Comparison of ENCODE assay signal across 9 cellular contexts in the genomic region with DNA sequence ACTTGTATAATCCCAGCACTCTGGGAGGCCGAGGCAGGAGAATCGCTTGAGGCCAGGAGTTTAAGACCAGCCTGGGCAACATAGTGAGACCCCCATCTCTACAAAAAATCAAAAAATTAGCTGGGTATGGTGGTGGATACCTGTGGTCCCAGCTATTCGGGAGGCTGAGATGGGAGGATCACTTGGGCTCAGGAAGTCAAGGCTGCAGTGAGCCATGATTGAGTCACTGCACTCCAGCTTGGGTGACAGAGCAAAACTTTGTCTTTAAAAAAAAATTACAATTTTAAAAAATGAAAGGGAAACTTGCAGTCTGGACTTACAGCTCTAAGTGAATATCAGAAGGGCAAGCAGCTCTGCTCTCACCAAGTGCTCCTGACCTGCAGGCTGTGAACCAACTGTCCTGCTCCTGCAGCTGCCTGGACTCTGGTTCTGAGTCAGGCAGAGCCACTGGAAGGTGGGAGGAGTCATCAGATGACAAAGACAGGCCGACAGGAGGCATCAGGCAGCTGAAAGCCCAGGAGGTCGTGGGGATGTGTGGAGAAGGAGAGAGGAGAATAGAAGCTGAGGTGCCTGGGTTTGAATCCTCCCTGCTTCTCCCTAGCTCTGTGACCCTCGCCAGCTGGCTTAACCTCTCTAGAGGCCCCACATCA. TPM values are rescaled to one million over a fixed set of nuclear protein-coding genes. Genes with fewer than 3 reads are reported as not detected.
DNase-seq lines count a peak whose midpoint lies in the region; ATAC-seq and TF ChIP-seq lines count a peak whose summit lies in the region.
"Had no signal": no experiment of that assay in that cellular context is flagged by ENCODE, and none has a peak within 500 bp of the region (broad histone marks: within the 10 kb centered on the region; RNA-seq: fewer than 3 reads in every experiment).

No MANE protein-coding gene starts in this region.

- H3K27ac Mint-ChIP-seq in activated T-helper 2 cell treated with anti-CD3 and anti-CD28 coated beads, Interferon-gamma antibody, Interleukin-2, Interleukin-4, amounts not matched to agents 10 μg/mL and 5 μg/mL and 100 μg/mL, durations not matched to agents 14 hours and 24 hours and 36 hours: peak overlapping the region; percentile 58

- H3K36me3 ChIP-seq in BE2C: no peaks in the 10 kb centered on the region
- H3K36me3 ChIP-seq in lower lobe of right lung: peaks cover 41% of the 10 kb centered on the region

- H3K9me3 Mint-ChIP-seq in activated T-helper 2 cell treated with anti-CD3 and anti-CD28 coated beads, Interferon-gamma antibody, Interleukin-2, Interleukin-4, amounts not matched to agents 10 μg/mL and 5 μg/mL and 100 μg/mL, durations not matched to agents 14 hours and 24 hours and 36 hours: no peaks in the 10 kb centered on the region

- no peaks in the 10 kb centered on the region for H3K4me1 Mint-ChIP-seq in activated T-helper 2 cell treated with anti-CD3 and anti-CD28 coated beads, Interferon-gamma antibody, Interleukin-2, Interleukin-4, amounts not matched to agents 10 μg/mL and 5 μg/mL and 100 μg/mL, durations not matched to agents 14 hours and 24 hours and 36 hours (ENCODE audit: low read depth)

- ATAC-seq in GM18873 (IDR thresholded peaks at IDR 0.05; ENCODE audit: low FRiP score, unreplicated experiment) (peak; percentile 63), HG03196 (IDR thresholded peaks at IDR 0.05; ENCODE audit: unreplicated experiment) (peak; percentile 38), lower lobe of right lung (no peak)

- H3K4me3 ChIP-seq in BE2C (ENCODE audit: low read depth, low read length) (no peak overlapping the region), lower lobe of right lung (no peak overlapping the region)

- H3K9me3 ChIP-seq in BE2C (no peaks in the 10 kb centered on the region), lower lobe of right lung (no peaks in the 10 kb centered on the region)

- no peaks in the 10 kb centered on the region for H3K27me3 ChIP-seq in BE2C
- no peaks in the 10 kb centered on the region for H3K27me3 ChIP-seq in lower lobe of right lung (ENCODE audit: low read depth)

- peaks cover 30% of the 10 kb centered on the region for H3K36me3 Mint-ChIP-seq in activated T-helper 2 cell treated with anti-CD3 and anti-CD28 coated beads, Interferon-gamma antibody, Interleukin-2, Interleukin-4, amounts not matched to agents 10 μg/mL and 5 μg/mL and 100 μg/mL, durations not matched to agents 14 hours and 24 hours and 36 hours (ENCODE audit: low read depth)

- intact Hi-C loops in activated T-helper 2 cell treated with anti-CD3 and anti-CD28 coated beads, Interferon-gamma antibody, Interleukin-2, Interleukin-4, amounts not matched to agents 10 μg/mL and 5 μg/mL and 100 μg/mL, durations not matched to agents 14 hours and 24 hours and 36 hours (cut with micrococcal nuclease): no loop called here
- intact Hi-C loops in lower lobe of right lung (cut with DNase I): no loop called here

- DNase-seq in BE2C: peak; percentile 9
- no peak for DNase-seq in activated T-helper 2 cell treated with anti-CD3 and anti-CD28 coated beads, Interferon-gamma antibody, Interleukin-2, Interleukin-4, amounts not matched to agents 10 μg/mL and 5 μg/mL and 100 μg/mL, durations not matched to agents 14 hours and 24 hours and 36 hours (ENCODE audit: low spot score)
- peak; percentile 87 for DNase-seq in myocyte (ENCODE audit: low read depth)
- no peak for DNase-seq in lower lobe of right lung
- DNase-seq in foreskin melanocyte: no peak
- no peak for DNase-seq in stimulated activated CD4-positive, alpha-beta T cell treated with anti-CD3 and anti-CD28 coated beads, Interleukin-15, amount 100 ng/mL, for 24 hours

- no peaks in the 10 kb centered on the region for H3K27me3 Mint-ChIP-seq in activated T-helper 2 cell treated with anti-CD3 and anti-CD28 coated beads, Interferon-gamma antibody, Interleukin-2, Interleukin-4, amounts not matched to agents 10 μg/mL and 5 μg/mL and 100 μg/mL, durations not matched to agents 14 hours and 24 hours and 36 hours (ENCODE audit: low read depth)

- no peak overlapping the region for H3K4me3 Mint-ChIP-seq in activated T-helper 2 cell treated with anti-CD3 and anti-CD28 coated beads, Interferon-gamma antibody, Interleukin-2, Interleukin-4, amounts not matched to agents 10 μg/mL and 5 μg/mL and 100 μg/mL, durations not matched to agents 14 hours and 24 hours and 36 hours (ENCODE audit: low read depth)

- no peaks in the 10 kb centered on the region for H3K4me1 ChIP-seq in BE2C
- no peaks in the 10 kb centered on the region for H3K4me1 ChIP-seq in lower lobe of right lung

- H3K27ac ChIP-seq in lower lobe of right lung: no peak overlapping the region
- H3K27ac ChIP-seq: epithelial cell of prostate had no signal

- no peak for TF ChIP-seq CTCF in BE2C (IDR thresholded peaks at IDR 0.05; ENCODE audit: low read depth, low read length)
- TF ChIP-seq CTCF in lower lobe of right lung (IDR thresholded peaks at IDR 0.05): no peak

RNA-seq across cellular contexts. Expression of gene SMTNL1, which starts 9.6 kb away (rescaled TPM):
- polyA plus RNA-seq in BE2C (2012; ENCODE audit: insufficient read depth, insufficient read length, low read depth): not detected
- not detected in 2 replicates for total RNA-seq in activated T-helper 2 cell treated with anti-CD3 and anti-CD28 coated beads, Interferon-gamma antibody, Interleukin-2, Interleukin-4, amounts not matched to agents 10 μg/mL and 5 μg/mL and 100 μg/mL, durations not matched to agents 14 hours and 24 hours and 36 hours
- total RNA-seq in myocyte: 0.16 and 0.21 TPM in 2 replicates
- polyA plus RNA-seq in myocyte (2012): 0.10 TPM
- not detected for total RNA-seq in lower lobe of right lung

RNA-seq across cellular contexts. Expression of gene TIMM10, which starts 16.4 kb away (rescaled TPM):
- polyA plus RNA-seq in BE2C (2012; ENCODE audit: insufficient read depth, insufficient read length, low read depth): 91.8 TPM
- 76.9 and 90.0 TPM in 2 replicates for total RNA-seq in activated T-helper 2 cell treated with anti-CD3 and anti-CD28 coated beads, Interferon-gamma antibody, Interleukin-2, Interleukin-4, amounts not matched to agents 10 μg/mL and 5 μg/mL and 100 μg/mL, durations not matched to agents 14 hours and 24 hours and 36 hours
- 24.0 and 31.2 TPM in 2 replicates for total RNA-seq in myocyte
- 68.2 TPM for polyA plus RNA-seq in myocyte (2012)
- total RNA-seq in lower lobe of right lung: 35.3 TPM

RNA-seq across cellular contexts. Expression of gene UBE2L6, which starts 20.5 kb away (rescaled TPM):
- polyA plus RNA-seq in BE2C (2012; ENCODE audit: insufficient read depth, insufficient read length, low read depth): 2.0 TPM
- total RNA-seq in activated T-helper 2 cell treated with anti-CD3 and anti-CD28 coated beads, Interferon-gamma antibody, Interleukin-2, Interleukin-4, amounts not matched to agents 10 μg/mL and 5 μg/mL and 100 μg/mL, durations not matched to agents 14 hours and 24 hours and 36 hours: 135 and 137 TPM in 2 replicates
- 31.1 and 36.8 TPM in 2 replicates for total RNA-seq in myocyte
- polyA plus RNA-seq in myocyte (2012): 95.8 TPM
- total RNA-seq in lower lobe of right lung: 172 TPM

RNA-seq across cellular contexts. Expression of gene SLC43A1, which starts 31.5 kb away (rescaled TPM):
- polyA plus RNA-seq in BE2C (2012; ENCODE audit: insufficient read depth, insufficient read length, low read depth): 14.9 TPM
- total RNA-seq in activated T-helper 2 cell treated with anti-CD3 and anti-CD28 coated beads, Interferon-gamma antibody, Interleukin-2, Interleukin-4, amounts not matched to agents 10 μg/mL and 5 μg/mL and 100 μg/mL, durations not matched to agents 14 hours and 24 hours and 36 hours: 27.6 and 30.9 TPM in 2 replicates
- total RNA-seq in myocyte (9.1 and 11.0 TPM in 2 replicates), lower lobe of right lung (13.2 TPM)
- polyA plus RNA-seq in myocyte (2012): 5.3 TPM

RNA-seq across cellular contexts. Expression of gene SERPING1, which starts 50.5 kb away (rescaled TPM):
- polyA plus RNA-seq in BE2C (2012; ENCODE audit: insufficient read depth, insufficient read length, low read depth): not detected
- total RNA-seq in activated T-helper 2 cell treated with anti-CD3 and anti-CD28 coated beads, Interferon-gamma antibody, Interleukin-2, Interleukin-4, amounts not matched to agents 10 μg/mL and 5 μg/mL and 100 μg/mL, durations not matched to agents 14 hours and 24 hours and 36 hours: not detected in 2 replicates
- 4.1 TPM in 2 replicates for total RNA-seq in myocyte
- polyA plus RNA-seq in myocyte (2012): 12.6 TPM
- 471 TPM for total RNA-seq in lower lobe of right lung

Comparison
In these comparisons a context has a peak if more than half of its experiments do, and no peak if none do; other contexts are left out.
1. DNase-seq: peak in BE2C (single experiment) and myocyte (single experiment); none in activated T-helper 2 cell treated with anti-CD3 and anti-CD28 coated beads, Interferon-gamma antibody, Interleukin-2, Interleukin-4, amounts not matched to agents 10 μg/mL and 5 μg/mL and 100 μg/mL, durations not matched to agents 14 hours and 24 hours and 36 hours (single experiment), lower lobe of right lung (single experiment), foreskin melanocyte (single experiment) and stimulated activated CD4-positive, alpha-beta T cell treated with anti-CD3 and anti-CD28 coated beads, Interleukin-15, amount 100 ng/mL, for 24 hours (single experiment).
2. ATAC-seq: peak in GM18873 (single experiment) and HG03196 (single experiment); none in lower lobe of right lung (0 of 2).